ENCODE assay signal across 17 cellular contexts in the genomic region with DNA sequence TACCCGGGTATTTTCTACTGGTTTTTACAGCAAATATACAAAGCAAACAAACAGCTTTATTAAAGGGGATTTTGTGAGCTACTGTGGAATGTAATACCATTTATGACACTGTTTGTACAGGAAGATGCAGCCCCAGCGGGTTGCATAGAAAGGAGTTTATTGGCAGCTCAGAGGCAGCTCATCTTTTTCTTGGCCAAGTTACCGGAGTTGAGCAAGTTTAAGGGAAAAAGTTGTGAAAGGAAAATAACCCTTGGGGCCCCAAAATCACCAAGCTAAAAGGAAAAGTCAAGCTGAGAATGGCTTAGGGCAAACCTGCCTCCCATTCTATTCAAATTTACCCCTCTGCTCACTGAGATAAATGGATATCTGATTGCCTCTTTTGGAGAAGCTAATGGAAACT.
DNase-seq lines count a peak whose midpoint lies in the region; ATAC-seq and TF ChIP-seq lines count a peak whose summit lies in the region.
"Had no signal": no experiment of that assay in that cellular context is flagged by ENCODE, and none has a peak within 500 bp of the region (broad histone marks: within the 10 kb centered on the region; RNA-seq: fewer than 3 reads in every experiment).

No MANE protein-coding gene starts in this region.

- H3K36me3 ChIP-seq in GM23338 (ENCODE audit: insufficient read depth) (peaks cover 16% of the 10 kb centered on the region), left ventricle myocardium inferior (peaks cover 8% of the 10 kb centered on the region), skeletal muscle satellite cell (ENCODE audit: insufficient read depth, low read length) (peaks cover 13% of the 10 kb centered on the region)
- H3K36me3 ChIP-seq: breast epithelium, neural progenitor cell had no signal

- H3K79me2 ChIP-seq in GM23338 (replicated peaks; ENCODE audit: insufficient read depth) = no peaks in the 10 kb centered on the region; the same call in 1 of the 2 replicates

- no peak for DNase-seq in GM23338 (ENCODE audit: low spot score)
- DNase-seq in brain pericyte (ENCODE audit: low read depth, low spot score) = peak; percentile 34
- DNase-seq in left ventricle myocardium inferior = no peak
- DNase-seq in kidney tubule cell (ENCODE audit: low spot score) = no peak
- DNase-seq in cerebellar nuclear complex (lab: John Stamatoyannopoulos, UW) = no peak
- no peak for DNase-seq in HUDEP-2 (lab: John Stamatoyannopoulos, UW; ENCODE audit: unreplicated experiment in 76 of 76)
- DNase-seq: activated T-cell treated with anti-CD3 and anti-CD28 coated beads, Interleukin-2, amount 50 U/mL, for 4 hours; GOT3; NCI-H187 treated with DMSO at 0.1 percent for 48 hours; NK-92 treated with Interleukin-12 subunit alpha and Interleukin-12 subunit beta, amount 100 ng/mL, for 24 hours had no signal

- H3K4me1 ChIP-seq in GM23338 (ENCODE audit: insufficient read depth) = peaks cover 37% of the 10 kb centered on the region
- peaks cover 19% of the 10 kb centered on the region for H3K4me1 ChIP-seq in left ventricle myocardium inferior
- H3K4me1 ChIP-seq in skeletal muscle satellite cell (ENCODE audit: control insufficient read depth, insufficient read depth, low read length) = peaks cover 25% of the 10 kb centered on the region
- H3K4me1 ChIP-seq: breast epithelium, neural progenitor cell had no signal

- H2AFZ ChIP-seq in GM23338 = no peak overlapping the region
- H2AFZ ChIP-seq: neural progenitor cell had no signal

- peaks cover 37% of the 10 kb centered on the region for H3K9me3 Mint-ChIP-seq in GM23338

- no peak for ATAC-seq in GM23338
- ATAC-seq in HG03108 (IDR thresholded peaks at IDR 0.05; ENCODE audit: unreplicated experiment) = no peak
- ATAC-seq: activated CD4-positive, CD25-positive, alpha-beta regulatory T cell treated with anti-CD3 and anti-CD28 coated beads, Interleukin-2, amount 50 U/mL, for 24 hours; activated T-cell treated with anti-CD3 and anti-CD28 coated beads, Interleukin-2, amount 50 U/mL, for 4 hours; esophagus mucosa; stimulated activated memory B cell treated with anti-CD40 and anti-IgM and Interleukin-4, amounts not matched to agents 10 μg/mL and 1 μg/mL and 100 μg/mL, for 72 hours had no signal

- H4K20me1 ChIP-seq in GM23338 (replicated peaks; ENCODE audit: insufficient read depth) = no peaks in the 10 kb centered on the region

- H3K4me2 ChIP-seq in GM23338 = peak overlapping the region; percentile 6; the same call in 1 of the 2 replicates
- peak overlapping the region; percentile 65 for H3K4me2 ChIP-seq in skeletal muscle satellite cell (ENCODE audit: low read length)
- H3K4me2 ChIP-seq: neural progenitor cell had no signal

- no peak overlapping the region for H3K4me3 ChIP-seq in GM23338
- no peak overlapping the region for H3K4me3 ChIP-seq in left ventricle myocardium inferior
- no peak overlapping the region for H3K4me3 ChIP-seq in skeletal muscle satellite cell (ENCODE audit: low read length)
- H3K4me3 ChIP-seq: breast epithelium, neural progenitor cell had no signal

- H3K27ac ChIP-seq in GM23338 (ENCODE audit: low read depth) (peak overlapping the region; percentile 89), left ventricle myocardium inferior (replicated peaks) (peak overlapping the region; percentile 31)
- H3K27ac ChIP-seq: neural progenitor cell had no signal

- peaks cover 12% of the 10 kb centered on the region for H3K9me3 ChIP-seq in left ventricle myocardium inferior (replicated peaks)
- no peaks in the 10 kb centered on the region for H3K9me3 ChIP-seq in skeletal muscle satellite cell (replicated peaks; ENCODE audit: low read length)

- H3K27me3 ChIP-seq in GM23338 (ENCODE audit: insufficient read depth) (no peaks in the 10 kb centered on the region), left ventricle myocardium inferior (ENCODE audit: low read depth) (no peaks in the 10 kb centered on the region), skeletal muscle satellite cell (ENCODE audit: control insufficient read depth, insufficient read depth, low read length) (no peaks in the 10 kb centered on the region)
- H3K27me3 ChIP-seq: breast epithelium, neural progenitor cell had no signal

- H3K27ac Mint-ChIP-seq in GM23338 = peak overlapping the region; percentile 53; the same call in 1 of the 2 replicates
- H3K27ac Mint-ChIP-seq: neural progenitor cell; stimulated activated memory B cell treated with anti-CD40 and anti-IgM and Interleukin-4, amounts not matched to agents 10 μg/mL and 1 μg/mL and 100 μg/mL, for 72 hours had no signal

- peaks cover 14% of the 10 kb centered on the region for H3K4me1 Mint-ChIP-seq in GM23338
- H3K4me1 Mint-ChIP-seq: neural progenitor cell; stimulated activated memory B cell treated with anti-CD40 and anti-IgM and Interleukin-4, amounts not matched to agents 10 μg/mL and 1 μg/mL and 100 μg/mL, for 72 hours had no signal

- no peak overlapping the region for H3K4me3 Mint-ChIP-seq in GM23338
- H3K4me3 Mint-ChIP-seq: activated T-cell treated with anti-CD3 and anti-CD28 coated beads, Interleukin-2, amount 50 U/mL, for 4 hours; neural progenitor cell; stimulated activated memory B cell treated with anti-CD40 and anti-IgM and Interleukin-4, amounts not matched to agents 10 μg/mL and 1 μg/mL and 100 μg/mL, for 72 hours had no signal

- peaks cover 11% of the 10 kb centered on the region; the same call in 1 of the 2 replicates for H3K9me2 ChIP-seq in GM23338 (ENCODE audit: insufficient read depth)

- peaks cover 39% of the 10 kb centered on the region for H3K36me3 Mint-ChIP-seq in GM23338 (ENCODE audit: low read depth)

- H3K27me3 Mint-ChIP-seq in GM23338 (ENCODE audit: insufficient read depth, low read depth, poor library complexity) = peaks cover 2% of the 10 kb centered on the region
- H3K27me3 Mint-ChIP-seq: stimulated activated memory B cell treated with anti-CD40 and anti-IgM and Interleukin-4, amounts not matched to agents 10 μg/mL and 1 μg/mL and 100 μg/mL, for 72 hours had no signal

- H3K9ac ChIP-seq in skeletal muscle satellite cell (ENCODE audit: low read depth, low read length) = no peak overlapping the region
- H3K9ac ChIP-seq: neural progenitor cell had no signal

- TF ChIP-seq CTCF in GM23338 (conservative IDR thresholded peaks at IDR 0.05; ENCODE audit: low read depth in 2 of 2) (no peak), left ventricle myocardium inferior (IDR thresholded peaks at IDR 0.05; ENCODE audit: borderline replicate concordance) (no peak)

- intact Hi-C loops in left ventricle myocardium inferior (cut with micrococcal nuclease) = no loop called here

- 0 out of 2 replicates have a peak, but pooled peaks cover 3% of the 10 kb centered on the region for H3F3A ChIP-seq in GM23338 (replicated peaks; ENCODE audit: low read depth)

TF ChIP-seq in GM23338, 12 proteins besides CTCF, POLR2A, EP300 and RAD21 (continues in another document):
- TF ChIP-seq ZNF331 (CRISPR knock-in tag; IDR thresholded peaks at IDR 0.05; ENCODE audit: low read depth) (no peak), ZNF114 (CRISPR knock-in tag; IDR thresholded peaks at IDR 0.05) (no peak), POLR2AphosphoS5 (IDR thresholded peaks at IDR 0.05; ENCODE audit: low read depth) (no peak)
- TF ChIP-seq, protein P1, sequence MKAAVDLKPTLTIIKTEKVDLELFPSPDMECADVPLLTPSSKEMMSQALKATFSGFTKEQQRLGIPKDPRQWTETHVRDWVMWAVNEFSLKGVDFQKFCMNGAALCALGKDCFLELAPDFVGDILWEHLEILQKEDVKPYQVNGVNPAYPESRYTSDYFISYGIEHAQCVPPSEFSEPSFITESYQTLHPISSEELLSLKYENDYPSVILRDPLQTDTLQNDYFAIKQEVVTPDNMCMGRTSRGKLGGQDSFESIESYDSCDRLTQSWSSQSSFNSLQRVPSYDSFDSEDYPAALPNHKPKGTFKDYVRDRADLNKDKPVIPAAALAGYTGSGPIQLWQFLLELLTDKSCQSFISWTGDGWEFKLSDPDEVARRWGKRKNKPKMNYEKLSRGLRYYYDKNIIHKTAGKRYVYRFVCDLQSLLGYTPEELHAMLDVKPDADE (IDR thresholded peaks at IDR 0.05) = no peak
